13 cellular contexts compared by ENCODE assay signal in the genomic region with DNA sequence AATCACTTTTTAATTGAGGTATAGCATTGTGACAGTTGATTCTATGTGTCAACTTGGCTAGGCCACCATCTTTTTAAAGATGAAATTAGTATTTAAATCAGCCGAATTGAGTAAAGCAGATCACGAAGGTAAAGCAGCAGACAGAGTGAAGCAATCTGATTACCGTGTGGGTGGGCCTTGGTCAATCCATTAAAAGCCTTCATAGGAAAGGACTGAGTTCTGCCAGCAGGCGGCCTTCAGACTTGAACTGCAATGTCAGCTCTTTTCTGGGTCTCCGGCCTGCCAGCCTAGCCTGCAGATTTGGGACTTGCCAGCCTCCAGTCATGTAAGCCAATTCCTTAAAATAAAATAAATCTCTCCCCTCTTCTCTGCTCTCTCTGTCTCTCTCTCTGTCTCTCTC. TPM values are rescaled to one million over a fixed set of nuclear protein-coding genes. Genes with fewer than 3 reads are reported as not detected.
DNase-seq lines count a peak whose midpoint lies in the region; ATAC-seq, FAIRE-seq and TF ChIP-seq lines count a peak whose summit lies in the region.
"Had no signal": no experiment of that assay in that cellular context is flagged by ENCODE, and none has a peak within 500 bp of the region (broad histone marks: within the 10 kb centered on the region; RNA-seq: fewer than 3 reads in every experiment).

No MANE protein-coding gene starts in this region.

- peak; percentile 42 for TF ChIP-seq CTCF in AG10803 (conservative IDR thresholded peaks at IDR 0.05; ENCODE audit: low read length)
- no peak; the same call in 1 of the 2 replicates for TF ChIP-seq CTCF in HFFc6 (IDR thresholded peaks at IDR 0.05)
- peak; percentile 14 for TF ChIP-seq CTCF in astrocyte of the spinal cord (IDR thresholded peaks at IDR 0.05; ENCODE audit: low read depth, low read length)
- peak; percentile 17 for TF ChIP-seq CTCF in lower lobe of right lung (IDR thresholded peaks at IDR 0.05)
- TF ChIP-seq CTCF in MM.1S (IDR thresholded peaks at IDR 0.05; ENCODE audit: low read length) = no peak
- no peak for TF ChIP-seq CTCF in GM10248 (IDR thresholded peaks at IDR 0.05; ENCODE audit: control extremely low read depth, extremely low read depth, low read depth, missing control alignments)

- H3K4me2 ChIP-seq in MM.1S (ENCODE audit: low read depth, low read length) = no peak overlapping the region

- no peaks in the 10 kb centered on the region for H3K9me2 ChIP-seq in MM.1S (replicated peaks; ENCODE audit: insufficient read depth, low read length)

- H3K9me3 Mint-ChIP-seq in HFFc6 = no peaks in the 10 kb centered on the region
- H3K9me3 Mint-ChIP-seq in activated CD4-positive, alpha-beta T cell treated with anti-CD3 and anti-CD28 coated beads for 36 hours (ENCODE audit: low read depth) = no peaks in the 10 kb centered on the region
- H3K9me3 Mint-ChIP-seq: activated T-helper 2 cell treated with anti-CD3 and anti-CD28 coated beads, Interferon-gamma antibody, Interleukin-2, Interleukin-4, amounts not matched to agents 10 μg/mL and 5 μg/mL and 100 μg/mL, durations not matched to agents 14 hours and 24 hours and 36 hours; T-helper 2 cell treated with Interferon-gamma antibody and Interleukin-4, amounts not matched to agents 5 μg/mL and 100 μg/mL, for 36 hours had no signal

- no peak for TF ChIP-seq POLR2A in H54 (IDR thresholded peaks at IDR 0.05; ENCODE audit: low read depth, low read length)

- H4K20me1 ChIP-seq in MM.1S (ENCODE audit: insufficient read depth, low read length) = no peaks in the 10 kb centered on the region

- H3K9ac ChIP-seq in MM.1S (ENCODE audit: low read length) = no peak overlapping the region

- H3K36me3 ChIP-seq in lower lobe of right lung (no peaks in the 10 kb centered on the region), MM.1S (replicated peaks; ENCODE audit: insufficient read depth, low read length) (no peaks in the 10 kb centered on the region)

- CTCF ChIA-PET in activated CD4-positive, alpha-beta T cell treated with anti-CD3 and anti-CD28 coated beads for 36 hours (lab: Charles Lee) = no interaction called here
- CTCF ChIA-PET in GM10248 (lab: Yijun Ruan, JAX) = interaction anchor here (1.0 kb wide), 3 partner anchors 34 to 130 kb away, joined by 4 read pairs; no protein-coding TSS in a partner anchor

- H3K79me2 ChIP-seq in MM.1S (ENCODE audit: low read length) = no peaks in the 10 kb centered on the region

- H3K27me3 Mint-ChIP-seq in HFFc6 (ENCODE audit: insufficient read depth) = no peaks in the 10 kb centered on the region
- peaks cover 8% of the 10 kb centered on the region for H3K27me3 Mint-ChIP-seq in activated CD4-positive, alpha-beta T cell treated with anti-CD3 and anti-CD28 coated beads for 36 hours

- POLR2A ChIA-PET in activated CD4-positive, alpha-beta T cell treated with anti-CD3 and anti-CD28 coated beads for 36 hours (lab: Charles Lee) = no interaction called here
- POLR2A ChIA-PET in GM10248 (lab: Yijun Ruan, JAX) = no interaction called here

- H3K27me3 ChIP-seq in lower lobe of right lung (ENCODE audit: low read depth) = no peaks in the 10 kb centered on the region
- H3K27me3 ChIP-seq in MM.1S (replicated peaks; ENCODE audit: insufficient read depth, low read length) = no peaks in the 10 kb centered on the region

- H3K4me1 Mint-ChIP-seq in HFFc6 (ENCODE audit: low read depth) = peaks cover 53% of the 10 kb centered on the region
- no peaks in the 10 kb centered on the region for H3K4me1 Mint-ChIP-seq in activated CD4-positive, alpha-beta T cell treated with anti-CD3 and anti-CD28 coated beads for 36 hours

- H3K4me1 ChIP-seq in lower lobe of right lung (no peaks in the 10 kb centered on the region), MM.1S (ENCODE audit: low read length) (no peaks in the 10 kb centered on the region)

- H2AFZ ChIP-seq in MM.1S (ENCODE audit: low read length) = no peak overlapping the region

- H3K4me3 ChIP-seq in AG10803 (ENCODE audit: low read length) = no peak overlapping the region
- no peak overlapping the region for H3K4me3 ChIP-seq in astrocyte of the spinal cord (ENCODE audit: low read depth, low read length)
- H3K4me3 ChIP-seq in lower lobe of right lung = no peak overlapping the region
- no peak overlapping the region for H3K4me3 ChIP-seq in MM.1S (ENCODE audit: low read length)

- H3K27ac ChIP-seq in lower lobe of right lung (no peak overlapping the region), MM.1S (ENCODE audit: low read length) (no peak overlapping the region)

- peak; percentile 63 to 77 for ATAC-seq in lower lobe of right lung
- ATAC-seq in activated CD4-positive, alpha-beta T cell treated with anti-CD3 and anti-CD28 coated beads for 36 hours = no peak

- H3F3A ChIP-seq in MM.1S (ENCODE audit: insufficient read depth, low read length) = no peaks in the 10 kb centered on the region

- FAIRE-seq in H54 (lab: Jason Lieb, UNC) = no peak
- FAIRE-seq: endometrium had no signal

- DNase-seq in AG10803 (ENCODE audit: low read depth) (peak; percentile 46), HFFc6 (no peak), astrocyte of the spinal cord (ENCODE audit: low read depth, low spot score) (no peak), lower lobe of right lung (peak; percentile 69), MM.1S (no peak), GM10248 (ENCODE audit: extremely low spot score) (no peak), H54 (ENCODE audit: insufficient read length, low spot score) (no peak)
- DNase-seq in activated CD4-positive, alpha-beta T cell treated with anti-CD3 and anti-CD28 coated beads for 36 hours = no peak
- DNase-seq: COR-L47, NCI-H2171 had no signal

- H3K27ac Mint-ChIP-seq in HFFc6 = peak overlapping the region; percentile 55
- no peak overlapping the region for H3K27ac Mint-ChIP-seq in activated CD4-positive, alpha-beta T cell treated with anti-CD3 and anti-CD28 coated beads for 36 hours
- H3K27ac Mint-ChIP-seq: activated T-helper 2 cell treated with anti-CD3 and anti-CD28 coated beads, Interferon-gamma antibody, Interleukin-2, Interleukin-4, amounts not matched to agents 10 μg/mL and 5 μg/mL and 100 μg/mL, durations not matched to agents 14 hours and 24 hours and 36 hours; T-helper 2 cell treated with Interferon-gamma antibody and Interleukin-4, amounts not matched to agents 5 μg/mL and 100 μg/mL, for 36 hours had no signal

- no peak overlapping the region for H3K4me3 Mint-ChIP-seq in HFFc6
- H3K4me3 Mint-ChIP-seq in activated CD4-positive, alpha-beta T cell treated with anti-CD3 and anti-CD28 coated beads for 36 hours = no peak overlapping the region
- H3K4me3 Mint-ChIP-seq: T-helper 2 cell treated with Interferon-gamma antibody and Interleukin-4, amounts not matched to agents 5 μg/mL and 100 μg/mL, for 36 hours had no signal

- H3K36me3 Mint-ChIP-seq in HFFc6 (ENCODE audit: low read depth) = no peaks in the 10 kb centered on the region
- no peaks in the 10 kb centered on the region for H3K36me3 Mint-ChIP-seq in activated CD4-positive, alpha-beta T cell treated with anti-CD3 and anti-CD28 coated beads for 36 hours (ENCODE audit: low read depth)

- H3K9me3 ChIP-seq in lower lobe of right lung (no peaks in the 10 kb centered on the region), MM.1S (replicated peaks; ENCODE audit: insufficient read depth, low read length) (no peaks in the 10 kb centered on the region)

- in situ Hi-C loops in astrocyte of the spinal cord (cut with HindIII; ENCODE audit: low sequenced_read_pairs) = no loop called here

- intact Hi-C loops in lower lobe of right lung (cut with DNase I) = no loop called here
- intact Hi-C loops in activated CD4-positive, alpha-beta T cell treated with anti-CD3 and anti-CD28 coated beads for 36 hours (cut with DNase I, micrococcal nuclease) = no loop called here

RNA-seq across cellular contexts. Expression of a gene that starts 22.4 kb away (rescaled TPM):
- 100 to 1,000 TPM in 5 of 6 experiments, 10 to 100 TPM in 1; 99.6 to 430 (median 111) TPM for total RNA-seq in HFFc6 (2021; fragmentation: NEBNext Ultra II Directional; extraction: Animal tissue kit (Norgen Biotek cat#: 25700))
- total RNA-seq in lower lobe of right lung = 362 TPM
- under 1 TPM; 0.04 to 0.09 TPM for total RNA-seq in activated CD4-positive, alpha-beta T cell treated with anti-CD3 and anti-CD28 coated beads for 36 hours
- total RNA-seq: activated T-helper 2 cell treated with anti-CD3 and anti-CD28 coated beads, Interferon-gamma antibody, Interleukin-2, Interleukin-4, amounts not matched to agents 10 μg/mL and 5 μg/mL and 100 μg/mL, durations not matched to agents 14 hours and 24 hours and 36 hours had no signal

Comparison
In these comparisons a context has a peak if more than half of its experiments do, and no peak if none do; other contexts are left out.
1. DNase-seq: peak in AG10803 (single experiment) and lower lobe of right lung (single experiment); none in HFFc6 (single experiment), astrocyte of the spinal cord (single experiment), activated CD4-positive, alpha-beta T cell treated with anti-CD3 and anti-CD28 coated beads for 36 hours (single experiment), MM.1S (single experiment), GM10248 (single experiment) and H54 (single experiment).
2. CTCF ChIP-seq: peak in AG10803 (single experiment), astrocyte of the spinal cord (single experiment) and lower lobe of right lung (single experiment); none in HFFc6 (single experiment), MM.1S (single experiment) and GM10248 (single experiment).
3. RNA of a gene that starts 22.4 kb away (total RNA-seq): 362 TPM in lower lobe of right lung (single experiment) and 99.6 to 430 TPM in HFFc6; 0.04 to 0.09 TPM in activated CD4-positive, alpha-beta T cell treated with anti-CD3 and anti-CD28 coated beads for 36 hours; every median in the first group is over 10 times any median in the second.